Comparison of ENCODE assay signal across 17 cellular contexts in genomic region chr12:20040194-20040593, GRCh38.
DNase-seq lines count a peak whose midpoint lies in the region; ATAC-seq and TF ChIP-seq lines count a peak whose summit lies in the region.
"Had no signal": no experiment of that assay in that cellular context is flagged by ENCODE, and none has a peak within 500 bp of the region (broad histone marks: within the 10 kb centered on the region; RNA-seq: fewer than 3 reads in every experiment).

No MANE protein-coding gene starts in this region.

- H3K9me3 Mint-ChIP-seq in nephron = no peaks in the 10 kb centered on the region

- H3K4me1 ChIP-seq in SJCRH30 = peaks cover 8% of the 10 kb centered on the region
- peaks cover 14 to 60% of the 10 kb centered on the region in 2 donors for H3K4me1 ChIP-seq in thoracic aorta (ENCODE audit: control insufficient read depth in 1 of 2, low read depth in 2 of 2)
- H3K4me1 ChIP-seq: BE2C, Caco-2, HAP-1 had no signal

- H3K27me3 Mint-ChIP-seq in nephron (ENCODE audit: low read depth) = peaks cover 4% of the 10 kb centered on the region
- H3K27me3 Mint-ChIP-seq: CD8-positive, alpha-beta memory T cell had no signal

- H3K4me3 Mint-ChIP-seq in nephron = no peak overlapping the region
- H3K4me3 Mint-ChIP-seq: CD4-positive, CD25-positive, alpha-beta regulatory T cell; CD8-positive, alpha-beta memory T cell had no signal

- ATAC-seq in Right ventricle myocardium superior (ENCODE audit: poor library complexity) = peak; percentile 51
- ATAC-seq in left cardiac atrium = no peak
- ATAC-seq in thoracic aorta (ENCODE audit: insufficient number of reproducible peaks, low FRiP score, low read depth) = no peak
- ATAC-seq: HepG2 had no signal

- no peaks in the 10 kb centered on the region for H3K36me3 Mint-ChIP-seq in nephron (ENCODE audit: low read depth)
- H3K36me3 Mint-ChIP-seq: CD4-positive, CD25-positive, alpha-beta regulatory T cell; CD8-positive, alpha-beta memory T cell had no signal

- H3K27me3 ChIP-seq in SJCRH30 (no peaks in the 10 kb centered on the region), thoracic aorta (replicated peaks; ENCODE audit: insufficient read depth) (no peaks in the 10 kb centered on the region)
- H3K27me3 ChIP-seq: BE2C had no signal

- intact Hi-C loops in Right ventricle myocardium superior (cut with DNase I) = no loop called here
- intact Hi-C loops in left cardiac atrium (cut with DNase I) = no loop called here

- TF ChIP-seq CTCF in nephron (IDR thresholded peaks at IDR 0.05; ENCODE audit: unreplicated experiment in 3 of 3) (no peak), thoracic aorta (IDR thresholded peaks at IDR 0.05) (no peak)

- H3K4me3 ChIP-seq in SJCRH30 (no peak overlapping the region), thoracic aorta (peak overlapping the region; percentile 43)
- H3K4me3 ChIP-seq: GM23248, HAP-1 had no signal

- DNase-seq in Right ventricle myocardium superior (no peak), left cardiac atrium (no peak), SJCRH30 (no peak), thoracic aorta (ENCODE audit: low spot score) (no peak), 8988T (no peak), COR-L47 (lab: John Stamatoyannopoulos, UW) (no peak)
- DNase-seq: BE2C; Caco-2; CD4-positive, CD25-positive, alpha-beta regulatory T cell; CD8-positive, alpha-beta memory T cell; DMS79; GDM1; GM23248 had no signal

- no peaks in the 10 kb centered on the region for H3K9me3 ChIP-seq in SJCRH30 (replicated peaks)
- no peaks in the 10 kb centered on the region for H3K9me3 ChIP-seq in thoracic aorta
- H3K9me3 ChIP-seq: BE2C, Caco-2, HAP-1 had no signal

- peaks cover 30% of the 10 kb centered on the region for H3K4me1 Mint-ChIP-seq in nephron
- H3K4me1 Mint-ChIP-seq: CD4-positive, CD25-positive, alpha-beta regulatory T cell; CD8-positive, alpha-beta memory T cell had no signal

- H3K27ac Mint-ChIP-seq in nephron = peak overlapping the region in 2 of 3 experiments; percentile 32 to 72
- H3K27ac Mint-ChIP-seq: CD4-positive, CD25-positive, alpha-beta regulatory T cell; CD8-positive, alpha-beta memory T cell had no signal

- H3K27ac ChIP-seq in SJCRH30 (peak overlapping the region; percentile 29; the same call in 1 of the 2 replicates), thoracic aorta (peak overlapping the region in 1 of 2 donors; percentile 25)
- H3K27ac ChIP-seq: 22Rv1, GM23248 had no signal

- H3K36me3 ChIP-seq in SJCRH30 (no peaks in the 10 kb centered on the region), thoracic aorta (no peaks in the 10 kb centered on the region)
- H3K36me3 ChIP-seq: BE2C, HAP-1 had no signal
